ENCODE assay signal across 12 cellular contexts in genomic region chr1:40421694-40422384, GRCh38. TPM values are rescaled to one million over a fixed set of nuclear protein-coding genes. Genes with fewer than 3 reads are reported as not detected.
A peak's percentile ranks its signal among the peaks of the same experiment; 100 is the strongest.
DNase-seq lines count a peak whose midpoint lies in the region; ATAC-seq, FAIRE-seq and TF ChIP-seq lines count a peak whose summit lies in the region.
"Had no signal": no experiment of that assay in that cellular context is flagged by ENCODE, and none has a peak within 500 bp of the region (broad histone marks: within the 10 kb centered on the region; RNA-seq: fewer than 3 reads in every experiment).

No MANE protein-coding gene starts in this region.

- no peak overlapping the region for H4K8ac ChIP-seq in H9 (replicated peaks; ENCODE audit: insufficient read length, low read depth, low read length)

- H2BK120ac ChIP-seq in H9 (ENCODE audit: low read depth, low read length, poor library complexity, severe bottlenecking), result no peak overlapping the region

- TF ChIP-seq CTCF in K562 (IDR thresholded peaks at IDR 0.05 in 2 of 3, conservative IDR thresholded peaks at IDR 0.05 in 1 of 3; ENCODE audit: insufficient read depth in 2 of 3, low read depth in 1 of 3, low read length in 3 of 3) (no peak), neural progenitor cell (IDR thresholded peaks at IDR 0.05) (no peak), H9 (conservative IDR thresholded peaks at IDR 0.05) (no peak)

- POLR2A ChIA-PET in K562 (lab: Yijun Ruan, JAX), result interaction anchor here (0.6 to 2.0 kb wide), 6 partner anchors 16 to 586 kb away, joined by 3 to 4 read pairs (median 3); no protein-coding TSS in a partner anchor

- no TSS peak for BruUV-seq in K562 (replicated peaks; lab: Mats Ljungman, UMichigan)

- H2AK5ac ChIP-seq in H9 (ENCODE audit: insufficient read length, low read length), result no peak overlapping the region

- H3K9ac ChIP-seq in K562 (ENCODE audit: insufficient read depth in 1 of 2, low read depth in 2 of 2, low read length in 2 of 2) (no peak overlapping the region), neural progenitor cell (no peak overlapping the region), H9 (ENCODE audit: extremely low read depth, insufficient read length, low read length) (no peak overlapping the region)

- H3K27me3 Mint-ChIP-seq in neural progenitor cell (ENCODE audit: insufficient read depth, low read depth), result peaks cover 4% of the 10 kb centered on the region
- no peaks in the 10 kb centered on the region; the same call in 1 of the 2 replicates for H3K27me3 Mint-ChIP-seq in H9 (ENCODE audit: low read depth)

- FAIRE-seq in K562 (lab: Jason Lieb, UNC), result no peak
- FAIRE-seq: H1, islet of Langerhans, TTC549 had no signal

- ATAC-seq in K562 (no peak; the same call in 2 of the 3 replicates), SK-N-SH treated with all-trans-retinoic acid at 6 μM for 48 hours (no peak)

- TF ChIP-seq POLR2A in K562 (conservative IDR thresholded peaks at IDR 0.05), result no peak

- no peak for TF ChIP-seq RAD21 in K562 (CRISPR knock-in tag; conservative IDR thresholded peaks at IDR 0.05 in 1 of 2, IDR thresholded peaks at IDR 0.05 in 1 of 2)

- H2BK12ac ChIP-seq in H9 (ENCODE audit: insufficient read length, low read depth, low read length), result no peak overlapping the region

- H3K4me2 ChIP-seq in K562 (ENCODE audit: insufficient read depth, low read length), result no peak overlapping the region
- peak overlapping the region; percentile 33 for H3K4me2 ChIP-seq in neural progenitor cell
- H3K4me2 ChIP-seq in H9 (ENCODE audit: insufficient read depth, insufficient read length, low read length), result no peak overlapping the region

- H3K36me3 Mint-ChIP-seq in neural progenitor cell, result peaks cover 21% of the 10 kb centered on the region
- H3K36me3 Mint-ChIP-seq in H9 (ENCODE audit: insufficient read depth in 1 of 3, low read depth in 3 of 3), result peaks cover 0 to 9% (median 8%) of the 10 kb centered on the region in 3 experiments; a peak in 4 of 7 replicates

- no peak overlapping the region for H3T11ph ChIP-seq in H9 (ENCODE audit: low read length)

- H3K4me3 ChIP-seq in K562 (no peak overlapping the region), neural progenitor cell (no peak overlapping the region)
- H3K4me3 ChIP-seq: uterus had no signal

- in situ Hi-C loops in K562 (cut with MboI), result no loop called here

- H3K9me3 Mint-ChIP-seq in neural progenitor cell (peaks cover 5% of the 10 kb centered on the region), H9 (no peaks in the 10 kb centered on the region)

- H2BK5ac ChIP-seq in H9 (ENCODE audit: insufficient read length, low read length), result no peak overlapping the region

- H3K79me1 ChIP-seq in H9 (ENCODE audit: insufficient read depth, low read depth, low read length, poor library complexity, severe bottlenecking), result no peaks in the 10 kb centered on the region

- no peak overlapping the region for H3K23ac ChIP-seq in H9 (ENCODE audit: insufficient read length, low read depth, low read length)

- no peaks in the 10 kb centered on the region for H3K9me1 ChIP-seq in K562 (ENCODE audit: control insufficient read depth, insufficient read depth, low read length)

- H3F3A ChIP-seq in neural progenitor cell (ENCODE audit: low read depth), result peaks cover 12% of the 10 kb centered on the region

- no peak overlapping the region for H2BK20ac ChIP-seq in H9 (ENCODE audit: low read depth, low read length, poor library complexity, severe bottlenecking)

- no peak for TF ChIP-seq EP300 in K562 (IDR thresholded peaks at IDR 0.05; ENCODE audit: low read length)

- no peak overlapping the region for H2BK15ac ChIP-seq in H9 (ENCODE audit: low read depth, low read length)

- H3K27ac ChIP-seq in K562 (ENCODE audit: extremely low read depth, low read depth, low read length) (no peak overlapping the region), neural progenitor cell (no peak overlapping the region), H9 (ENCODE audit: insufficient read length, low read depth, low read length) (no peak overlapping the region)
- H3K27ac ChIP-seq: uterus had no signal

- no peak overlapping the region for H3K56ac ChIP-seq in H9 (ENCODE audit: insufficient read length, low read depth, low read length)

- no peak overlapping the region for H2AFZ ChIP-seq in K562 (ENCODE audit: low read depth, low read length)
- no peak overlapping the region for H2AFZ ChIP-seq in neural progenitor cell (replicated peaks)
- H2AFZ ChIP-seq in H9 (ENCODE audit: low read length), result no peak overlapping the region

- CTCF ChIA-PET in K562 (lab: Yijun Ruan, JAX; ENCODE audit: low intra/inter-chr PET ratio), result no interaction called here

- H3K9me3 ChIP-seq in K562 (replicated peaks; ENCODE audit: control insufficient read depth, insufficient read depth, low read depth, low read length) (no peaks in the 10 kb centered on the region), neural progenitor cell (ENCODE audit: low read depth) (no peaks in the 10 kb centered on the region), H9 (ENCODE audit: control insufficient read depth, low read depth, low read length) (no peaks in the 10 kb centered on the region)
- H3K9me3 ChIP-seq: uterus had no signal

- H3K18ac ChIP-seq in H9 (ENCODE audit: insufficient read length, low read depth, low read length), result no peak overlapping the region

- H3K36me3 ChIP-seq in K562 (ENCODE audit: control insufficient read depth, insufficient read depth, low read length), result peaks cover 76% of the 10 kb centered on the region
- H3K36me3 ChIP-seq in neural progenitor cell, result no peaks in the 10 kb centered on the region
- H3K36me3 ChIP-seq: uterus had no signal

- DNase-seq in DMS79 (lab: John Stamatoyannopoulos, UW), result peak; percentile 58
- DNase-seq in NCI-H1105 treated with DMSO at 0.1 percent for 48 hours (lab: John Stamatoyannopoulos, UW), result peak; percentile 73
- no peak for DNase-seq in K562 (ENCODE audit: extremely low read depth in 1 of 4, low spot score in 3 of 4)
- no peak for DNase-seq in neural progenitor cell (ENCODE audit: low spot score)
- no peak for DNase-seq in H9
- no peak for DNase-seq in stimulated activated CD4-positive, alpha-beta T cell treated with anti-CD3 and anti-CD28 coated beads, Interleukin-1b, Interleukin-23, amount 100 ng/mL, for 48 hours
- DNase-seq in AG08396 (ENCODE audit: low spot score), result no peak

- H4K91ac ChIP-seq in H9 (ENCODE audit: insufficient read length, low read depth, low read length), result no peak overlapping the region

- no peaks in the 10 kb centered on the region for H4K20me1 ChIP-seq in K562 (replicated peaks; ENCODE audit: control insufficient read depth, insufficient read depth, low read length)
- no peaks in the 10 kb centered on the region for H4K20me1 ChIP-seq in neural progenitor cell (ENCODE audit: low read depth)
- H4K20me1 ChIP-seq in H9 (ENCODE audit: control insufficient read depth, insufficient read depth, insufficient read length), result no peaks in the 10 kb centered on the region

- no peaks in the 10 kb centered on the region for H3K4me1 ChIP-seq in K562 (replicated peaks in 1 of 2; ENCODE audit: control insufficient read depth in 2 of 2, insufficient read depth in 2 of 2, low read length in 2 of 2)
- H3K4me1 ChIP-seq in neural progenitor cell, result peaks cover 15% of the 10 kb centered on the region
- no peaks in the 10 kb centered on the region for H3K4me1 ChIP-seq in H9 (ENCODE audit: insufficient read depth, low read length)
- H3K4me1 ChIP-seq: uterus had no signal

- H3K4ac ChIP-seq in H9 (ENCODE audit: low read depth, low read length), result no peak overlapping the region

- H3K4me3 Mint-ChIP-seq in neural progenitor cell (no peak overlapping the region), H9 (no peak overlapping the region)

- H3K14ac ChIP-seq in H9 (ENCODE audit: insufficient read depth, low read length), result no peak overlapping the region

- no peaks in the 10 kb centered on the region for H3K23me2 ChIP-seq in H9 (ENCODE audit: insufficient read length, low read depth, low read length, poor library complexity, severe bottlenecking)

- no peaks in the 10 kb centered on the region for H3K79me2 ChIP-seq in K562 (ENCODE audit: control insufficient read depth, insufficient read depth, low read length)
- no peaks in the 10 kb centered on the region for H3K79me2 ChIP-seq in neural progenitor cell (ENCODE audit: low read depth)
- H3K79me2 ChIP-seq in H9 (ENCODE audit: insufficient read depth, low read length), result no peaks in the 10 kb centered on the region

- H3K27me3 ChIP-seq in K562 (ENCODE audit: control insufficient read depth in 2 of 2, insufficient read depth in 2 of 2, low read length in 2 of 2), result no peaks in the 10 kb centered on the region
- no peaks in the 10 kb centered on the region for H3K27me3 ChIP-seq in neural progenitor cell
- no peaks in the 10 kb centered on the region for H3K27me3 ChIP-seq in H9 (ENCODE audit: insufficient read depth, low read length)
- H3K27me3 ChIP-seq: uterus had no signal

- H4K5ac ChIP-seq in H9 (ENCODE audit: insufficient read length, low read depth, low read length), result no peak overlapping the region

- peak overlapping the region; percentile 90 for H3K27ac Mint-ChIP-seq in neural progenitor cell
- no peak overlapping the region for H3K27ac Mint-ChIP-seq in H9

- intact Hi-C loops in K562 (cut with micrococcal nuclease), result no loop called here

- H3K4me1 Mint-ChIP-seq in neural progenitor cell (peaks cover 24% of the 10 kb centered on the region), H9 (peaks cover 5 to 12% of the 10 kb centered on the region in 2 experiments; a peak in 3 of 4 replicates)

- 87% methylated on average over 8 of the region's 8 CpGs for WGBS in K562 (ENCODE audit: insufficient coverage, low coverage, missing lambda C conversion rate)
- no CpG with 5 or more reads among the region's 8 CpGs for WGBS in H9 (ENCODE audit: extremely low coverage, insufficient read length, low lambda C conversion rate)

RNA-seq across cellular contexts. Expression of gene ZFP69B, which starts 28.4 kb away (rescaled TPM):
- total RNA-seq in K562 (2011; cell fraction: chromatin; rRNA removed; ENCODE audit: low replicate concordance), result 10.7 and 26.6 TPM in 2 replicates
- 7.2 and 9.2 TPM in 2 replicates for total RNA-seq in K562 (2011; cell fraction: nucleolus; rRNA removed)
- 11.4 and 12.9 TPM in 2 replicates for total RNA-seq in K562 (2011; cell fraction: nucleoplasm; rRNA removed)
- total RNA-seq in K562 (2014; rRNA removed) (6.0 and 6.4 TPM in 2 replicates), K562 (2014; rRNA removed; fragmentation: Illumina TruSeq; extraction: Trizol) (10.3 and 12.8 TPM in 2 replicates), K562 (2015; rRNA removed; fragmentation: Illumina TruSeq; extraction: Trizol) (5.5 and 5.6 TPM in 2 replicates), K562 (2021) (8.2 and 9.5 TPM in 2 replicates), neural progenitor cell (ENCODE audit: low replicate concordance) (11.0 and 17.1 TPM in 2 replicates), H9 (2021) (16.2 and 17.5 TPM in 2 replicates)
- polyA plus RNA-seq in K562 (2011; rRNA removed) (7.5 and 8.4 TPM in 2 replicates), K562 (2014; fragmentation: Illumina TruSeq; extraction: Trizol) (9.4 and 10.2 TPM in 2 replicates), K562 (2014; fragmentation: Nextera tagmentation; extraction: Ambion mirVana) (1 to 10 TPM; 1.6 to 2.8 TPM), K562 (2014; rRNA removed) (7.9 and 8.9 TPM in 2 replicates)
- polyA plus RNA-seq in K562 (2011; cell fraction: cytosol; rRNA removed), result 1.6 and 2.9 TPM in 2 replicates
- 5.7 and 5.9 TPM in 2 replicates for polyA plus RNA-seq in K562 (2011; cell fraction: nucleus; rRNA removed)
- 4.5 and 5.3 TPM in 2 replicates for polyA plus RNA-seq in K562 (2012)
- polyA minus RNA-seq in K562 (2011; rRNA and poly(A)+ RNA removed), result 10.6 and 14.2 TPM in 2 replicates
- 2.9 and 4.1 TPM in 2 replicates for polyA minus RNA-seq in K562 (2011; cell fraction: cytosol; rRNA and poly(A)+ RNA removed)
- 5.3 and 9.3 TPM in 2 replicates for polyA minus RNA-seq in K562 (2011; cell fraction: nucleus; rRNA and poly(A)+ RNA removed)

RNA-seq across cellular contexts. Expression of gene SMAP2, which starts 48.3 kb away (rescaled TPM):
- 77.4 and 118 TPM in 2 replicates for total RNA-seq in K562 (2011; cell fraction: chromatin; rRNA removed; ENCODE audit: low replicate concordance)
- total RNA-seq in K562 (2011; cell fraction: nucleolus; rRNA removed), result 37.0 and 50.1 TPM in 2 replicates
- 81.5 and 109 TPM in 2 replicates for total RNA-seq in K562 (2011; cell fraction: nucleoplasm; rRNA removed)
- total RNA-seq in K562 (2014; rRNA removed), result 80.1 and 98.2 TPM in 2 replicates
- 94.1 and 101 TPM in 2 replicates for total RNA-seq in K562 (2014; rRNA removed; fragmentation: Illumina TruSeq; extraction: Trizol)
- total RNA-seq in K562 (2015; rRNA removed; fragmentation: Illumina TruSeq; extraction: Trizol), result 89.1 and 92.4 TPM in 2 replicates
- 109 and 117 TPM in 2 replicates for total RNA-seq in K562 (2021)
- 114 and 124 TPM in 2 replicates for polyA plus RNA-seq in K562 (2011; rRNA removed)
- 98.8 and 132 TPM in 2 replicates for polyA plus RNA-seq in K562 (2011; cell fraction: cytosol; rRNA removed)
- polyA plus RNA-seq in K562 (2011; cell fraction: nucleus; rRNA removed), result 81.2 and 89.1 TPM in 2 replicates
- polyA plus RNA-seq in K562 (2012), result 100 and 128 TPM in 2 replicates
- 173 and 212 TPM in 2 replicates for polyA plus RNA-seq in K562 (2014; fragmentation: Illumina TruSeq; extraction: Trizol)
- polyA plus RNA-seq in K562 (2014; fragmentation: Nextera tagmentation; extraction: Ambion mirVana), result 10 to 100 TPM; 38.7 to 47.3 TPM
- 89.4 and 94.7 TPM in 2 replicates for polyA plus RNA-seq in K562 (2014; rRNA removed)
- polyA minus RNA-seq in K562 (2011; rRNA and poly(A)+ RNA removed), result 129 and 160 TPM in 2 replicates
- 71.4 and 74.3 TPM in 2 replicates for polyA minus RNA-seq in K562 (2011; cell fraction: cytosol; rRNA and poly(A)+ RNA removed)
- polyA minus RNA-seq in K562 (2011; cell fraction: nucleus; rRNA and poly(A)+ RNA removed), result 28.4 and 48.0 TPM in 2 replicates
- total RNA-seq in neural progenitor cell (ENCODE audit: low replicate concordance), result 9.4 and 11.7 TPM in 2 replicates
- 8.2 and 8.7 TPM in 2 replicates for total RNA-seq in H9 (2021)

RNA-seq across cellular contexts. Expression of gene ZFP69, which starts 55.3 kb away (rescaled TPM):
- total RNA-seq in K562 (2011; cell fraction: chromatin; rRNA removed; ENCODE audit: low replicate concordance), result 4.0 and 10.6 TPM in 2 replicates
- total RNA-seq in K562 (2011; cell fraction: nucleolus; rRNA removed), result 2.4 and 3.2 TPM in 2 replicates
- 5.1 and 11.6 TPM in 2 replicates for total RNA-seq in K562 (2011; cell fraction: nucleoplasm; rRNA removed)
- total RNA-seq in K562 (2014; rRNA removed) (4.7 and 5.0 TPM in 2 replicates), K562 (2014; rRNA removed; fragmentation: Illumina TruSeq; extraction: Trizol) (7.0 and 8.6 TPM in 2 replicates), K562 (2015; rRNA removed; fragmentation: Illumina TruSeq; extraction: Trizol) (7.9 and 8.4 TPM in 2 replicates), K562 (2021) (4.7 and 4.8 TPM in 2 replicates), neural progenitor cell (ENCODE audit: low replicate concordance) (6.0 and 8.9 TPM in 2 replicates), H9 (2021) (6.8 and 7.6 TPM in 2 replicates)
- polyA plus RNA-seq in K562 (2011; rRNA removed) (4.8 and 5.7 TPM in 2 replicates), K562 (2014; fragmentation: Illumina TruSeq; extraction: Trizol) (6.7 and 7.0 TPM in 2 replicates), K562 (2014; fragmentation: Nextera tagmentation; extraction: Ambion mirVana) (1 to 10 TPM; 2.0 to 2.1 TPM), K562 (2014; rRNA removed) (6.7 and 7.3 TPM in 2 replicates)
- 1.6 and 2.3 TPM in 2 replicates for polyA plus RNA-seq in K562 (2011; cell fraction: cytosol; rRNA removed)
- 2.5 and 3.4 TPM in 2 replicates for polyA plus RNA-seq in K562 (2011; cell fraction: nucleus; rRNA removed)
- polyA plus RNA-seq in K562 (2012), result 4.1 and 4.2 TPM in 2 replicates
- 5.5 and 8.7 TPM in 2 replicates for polyA minus RNA-seq in K562 (2011; rRNA and poly(A)+ RNA removed)
- 1.9 and 2.3 TPM in 2 replicates for polyA minus RNA-seq in K562 (2011; cell fraction: cytosol; rRNA and poly(A)+ RNA removed)
- 1.5 and 3.6 TPM in 2 replicates for polyA minus RNA-seq in K562 (2011; cell fraction: nucleus; rRNA and poly(A)+ RNA removed)

Comparison
In these comparisons a context has a peak if more than half of its experiments do, and no peak if none do; other contexts are left out.
1. DNase-seq: peak in DMS79 (single experiment) and NCI-H1105 treated with DMSO at 0.1 percent for 48 hours (single experiment); none in K562 (0 of 4), neural progenitor cell (single experiment), H9 (single experiment), stimulated activated CD4-positive, alpha-beta T cell treated with anti-CD3 and anti-CD28 coated beads, Interleukin-1b, Interleukin-23, amount 100 ng/mL, for 48 hours (single experiment) and AG08396 (single experiment).